Comparison of ENCODE assay signal across 8 cellular contexts in genomic region chr3:23944007-23944760, GRCh38. TPM values are rescaled to one million over a fixed set of nuclear protein-coding genes. Genes with fewer than 3 reads are reported as not detected.
DNase-seq lines count a peak whose midpoint lies in the region; ATAC-seq and TF ChIP-seq lines count a peak whose summit lies in the region.

No MANE protein-coding gene starts in this region.

- H3K4me3 Mint-ChIP-seq in activated CD4-positive, alpha-beta T cell treated with anti-CD3 and anti-CD28 coated beads, Interleukin-2, amount 10 ng/mL, durations not matched to agents 7 days and 5 days: peak overlapping the region; percentile 66
- H3K4me3 Mint-ChIP-seq in activated naive CD8-positive, alpha-beta T cell treated with anti-CD3 and anti-CD28 coated beads for 36 hours: peak overlapping the region; percentile 75

- H3K36me3 ChIP-seq in kidney epithelial cell (ENCODE audit: control insufficient read depth, insufficient read depth, low read length): no peaks in the 10 kb centered on the region
- no peaks in the 10 kb centered on the region for H3K36me3 ChIP-seq in tibial artery

- no peak for ATAC-seq in GM19023 (IDR thresholded peaks at IDR 0.05; ENCODE audit: unreplicated experiment)

- DNase-seq in activated CD4-positive, alpha-beta T cell treated with anti-CD3 and anti-CD28 coated beads, Interleukin-2, amount 10 ng/mL, durations not matched to agents 7 days and 5 days: no peak
- DNase-seq in activated CD4-positive, alpha-beta T cell treated with anti-CD3 and anti-CD28 coated beads for 1 hour: no peak
- no peak for DNase-seq in activated naive CD8-positive, alpha-beta T cell treated with anti-CD3 and anti-CD28 coated beads for 36 hours
- DNase-seq in kidney epithelial cell (ENCODE audit: low read depth) (no peak), tibial artery (no peak)
- no peak for DNase-seq in activated effector memory CD4-positive, alpha-beta T cell treated with Interleukin-2 at 50 U/mL for 16 hours
- DNase-seq in activated CD4-positive, alpha-beta T cell treated with anti-CD3 and anti-CD28 coated beads, Interleukin-2, amount 50 U/mL, for 1 hour: no peak

- intact Hi-C loops in tibial artery (cut with DNase I; ENCODE audit: low total_unique reads): loop anchor here (2.0 kb wide), 1 partner anchor 27 kb away; the partner anchor contains the start of genes NKIRAS1 and RPL15

- no peaks in the 10 kb centered on the region for H3K36me3 Mint-ChIP-seq in activated CD4-positive, alpha-beta T cell treated with anti-CD3 and anti-CD28 coated beads, Interleukin-2, amount 10 ng/mL, durations not matched to agents 7 days and 5 days (ENCODE audit: low read depth)
- peaks cover 4% of the 10 kb centered on the region for H3K36me3 Mint-ChIP-seq in activated naive CD8-positive, alpha-beta T cell treated with anti-CD3 and anti-CD28 coated beads for 36 hours

- TF ChIP-seq CTCF in kidney epithelial cell (IDR thresholded peaks at IDR 0.05; ENCODE audit: insufficient read depth, low read length, poor library complexity, severe bottlenecking): no peak
- TF ChIP-seq CTCF in tibial artery (IDR thresholded peaks at IDR 0.05): no peak

- H3K4me1 ChIP-seq in tibial artery: peaks cover 0 to 34% (median 23%) of the 10 kb centered on the region in 4 donors

- peak overlapping the region; percentile 84 to 99 for H3K27ac ChIP-seq in tibial artery

- CTCF ChIA-PET in activated CD4-positive, alpha-beta T cell treated with anti-CD3 and anti-CD28 coated beads, Interleukin-2, amount 10 ng/mL, durations not matched to agents 7 days and 5 days (lab: Charles Lee): interaction anchor here (0.6 to 1.2 kb wide), 2 partner anchors 23 to 227 kb away, joined by 3 to 4 read pairs; no protein-coding TSS in a partner anchor

- H3K9me3 ChIP-seq in tibial artery: no peaks in the 10 kb centered on the region

- H3K4me3 ChIP-seq in kidney epithelial cell (ENCODE audit: low read depth, low read length) (peak overlapping the region; percentile 87), tibial artery (peak overlapping the region; percentile 80 to 92)

- peaks cover 16% of the 10 kb centered on the region for H3K4me1 Mint-ChIP-seq in activated CD4-positive, alpha-beta T cell treated with anti-CD3 and anti-CD28 coated beads, Interleukin-2, amount 10 ng/mL, durations not matched to agents 7 days and 5 days
- peaks cover 29% of the 10 kb centered on the region for H3K4me1 Mint-ChIP-seq in activated naive CD8-positive, alpha-beta T cell treated with anti-CD3 and anti-CD28 coated beads for 36 hours

- H3K27me3 Mint-ChIP-seq in activated CD4-positive, alpha-beta T cell treated with anti-CD3 and anti-CD28 coated beads, Interleukin-2, amount 10 ng/mL, durations not matched to agents 7 days and 5 days: peaks cover 23% of the 10 kb centered on the region
- H3K27me3 Mint-ChIP-seq in activated naive CD8-positive, alpha-beta T cell treated with anti-CD3 and anti-CD28 coated beads for 36 hours: peaks cover 7% of the 10 kb centered on the region

- POLR2A ChIA-PET in activated CD4-positive, alpha-beta T cell treated with anti-CD3 and anti-CD28 coated beads, Interleukin-2, amount 10 ng/mL, durations not matched to agents 7 days and 5 days (lab: Charles Lee): interaction anchor here (1.6 kb wide), 1 partner anchor 27 kb away, joined by 8 read pairs; the partner anchor contains the start of genes NKIRAS1 and RPL15

- no peaks in the 10 kb centered on the region for H3K9me3 Mint-ChIP-seq in activated CD4-positive, alpha-beta T cell treated with anti-CD3 and anti-CD28 coated beads, Interleukin-2, amount 10 ng/mL, durations not matched to agents 7 days and 5 days
- H3K9me3 Mint-ChIP-seq in activated naive CD8-positive, alpha-beta T cell treated with anti-CD3 and anti-CD28 coated beads for 36 hours: no peaks in the 10 kb centered on the region

- H3K27me3 ChIP-seq in kidney epithelial cell (ENCODE audit: control insufficient read depth, insufficient read depth, low read length): no peaks in the 10 kb centered on the region
- no peaks in the 10 kb centered on the region for H3K27me3 ChIP-seq in tibial artery

- H3K27ac Mint-ChIP-seq in activated CD4-positive, alpha-beta T cell treated with anti-CD3 and anti-CD28 coated beads, Interleukin-2, amount 10 ng/mL, durations not matched to agents 7 days and 5 days: peak overlapping the region; percentile 82
- H3K27ac Mint-ChIP-seq in activated naive CD8-positive, alpha-beta T cell treated with anti-CD3 and anti-CD28 coated beads for 36 hours: peak overlapping the region; percentile 46

RNA-seq across cellular contexts. Expression of gene NR1D2, which starts 0.9 kb away (rescaled TPM):
- 1 to 10 TPM; 5.9 TPM for total RNA-seq in activated CD4-positive, alpha-beta T cell treated with anti-CD3 and anti-CD28 coated beads, Interleukin-2, amount 10 ng/mL, durations not matched to agents 7 days and 5 days
- total RNA-seq in activated naive CD8-positive, alpha-beta T cell treated with anti-CD3 and anti-CD28 coated beads for 36 hours: 1 to 10 TPM; 4.8 to 5.0 TPM
- 13.6 and 16.1 TPM in 2 replicates for total RNA-seq in kidney epithelial cell

RNA-seq across cellular contexts. Expression of gene RPL15, which starts 27.3 kb away (rescaled TPM):
- total RNA-seq in activated CD4-positive, alpha-beta T cell treated with anti-CD3 and anti-CD28 coated beads, Interleukin-2, amount 10 ng/mL, durations not matched to agents 7 days and 5 days: 1,000 to 10,000 TPM; 1,598 to 1,775 TPM
- total RNA-seq in activated naive CD8-positive, alpha-beta T cell treated with anti-CD3 and anti-CD28 coated beads for 36 hours: 1,000 to 10,000 TPM; 2,473 to 2,489 TPM
- 3,479 and 3,843 TPM in 2 replicates for total RNA-seq in kidney epithelial cell

RNA-seq across cellular contexts. Expression of gene NKIRAS1, which starts 27.4 kb away (rescaled TPM):
- total RNA-seq in activated CD4-positive, alpha-beta T cell treated with anti-CD3 and anti-CD28 coated beads, Interleukin-2, amount 10 ng/mL, durations not matched to agents 7 days and 5 days: 1 to 10 TPM; 2.5 to 3.0 TPM
- 1 to 10 TPM; 6.4 to 6.9 TPM for total RNA-seq in activated naive CD8-positive, alpha-beta T cell treated with anti-CD3 and anti-CD28 coated beads for 36 hours
- total RNA-seq in kidney epithelial cell: 7.1 and 10.3 TPM in 2 replicates
